ENCODE assay signal across 8 cellular contexts in genomic region chr15:31344824-31345605, GRCh38. TPM values are rescaled to one million over a fixed set of nuclear protein-coding genes. Genes with fewer than 3 reads are reported as not detected.
DNase-seq lines count a peak whose midpoint lies in the region; ATAC-seq and TF ChIP-seq lines count a peak whose summit lies in the region.

No MANE protein-coding gene starts in this region.

- no peak overlapping the region for H3K9ac ChIP-seq in mammary epithelial cell (ENCODE audit: insufficient read depth, low read length)
- peak overlapping the region; percentile 65 for H3K9ac ChIP-seq in Karpas-422 (ENCODE audit: low read length)

- H3K36me3 ChIP-seq in mammary epithelial cell (ENCODE audit: insufficient read depth, low read length) (no peaks in the 10 kb centered on the region), Karpas-422 (ENCODE audit: insufficient read depth, low read length) (no peaks in the 10 kb centered on the region)

- H3K9me2 ChIP-seq in Karpas-422 (replicated peaks; ENCODE audit: insufficient read depth, low read length): no peaks in the 10 kb centered on the region

- H3K27me3 Mint-ChIP-seq in MCF 10A (ENCODE audit: insufficient read depth, unreplicated experiment) (no peaks in the 10 kb centered on the region), Calu3 (ENCODE audit: unreplicated experiment) (no peaks in the 10 kb centered on the region)
- H3K27me3 Mint-ChIP-seq in stimulated activated naive B cell treated with anti-CD40 and anti-IgM and Interleukin-4, amounts not matched to agents 10 μg/mL and 1 μg/mL and 100 μg/mL, for 72 hours: no peaks in the 10 kb centered on the region

- intact Hi-C loops in MCF 10A (cut with micrococcal nuclease): no loop called here
- intact Hi-C loops in mammary epithelial cell (cut with micrococcal nuclease): no loop called here
- intact Hi-C loops in Calu3 (cut with micrococcal nuclease; ENCODE audit: unreplicated experiment): no loop called here

- no peaks in the 10 kb centered on the region for H3K9me3 ChIP-seq in mammary epithelial cell (replicated peaks; ENCODE audit: insufficient read depth, low read length)
- no peaks in the 10 kb centered on the region for H3K9me3 ChIP-seq in Karpas-422 (ENCODE audit: low read length)

- CTCF ChIA-PET in MCF 10A (lab: Yijun Ruan, JAX): interaction anchor here (1.1 to 1.2 kb wide), 2 partner anchors 21 to 143 kb away, joined by 3 to 4 read pairs; no protein-coding TSS in a partner anchor
- CTCF ChIA-PET in mammary epithelial cell (lab: Charles Lee; ENCODE audit: low non-redundant PET): no interaction called here
- CTCF ChIA-PET in Calu3 (lab: Charles Lee): no interaction called here

- in situ Hi-C loops in mammary epithelial cell (cut with MboI; ENCODE audit: low sequenced_read_pairs in 2 of 2): no loop called here

- H3K4me1 ChIP-seq in mammary epithelial cell (ENCODE audit: insufficient read depth, low read length): peaks cover 31% of the 10 kb centered on the region
- peaks cover 95% of the 10 kb centered on the region for H3K4me1 ChIP-seq in Karpas-422 (ENCODE audit: low read length)

- DNase-seq in MCF 10A (ENCODE audit: unreplicated experiment) (no peak), mammary epithelial cell (no peak), Karpas-422 (peak; percentile 75), NCI-H2107 treated with DMSO at 0.1 percent for 48 hours (lab: John Stamatoyannopoulos, UW; ENCODE audit: unreplicated experiment) (no peak), hypothalamus (lab: John Stamatoyannopoulos, UW) (no peak), Calu3 (no peak)
- DNase-seq in stimulated activated naive B cell treated with anti-CD40 and anti-IgM and Interleukin-4, amounts not matched to agents 10 μg/mL and 1 μg/mL and 100 μg/mL, for 72 hours: no peak

- H3K27ac ChIP-seq in mammary epithelial cell (ENCODE audit: insufficient read depth, low read depth, low read length) (no peak overlapping the region), Karpas-422 (ENCODE audit: low read length) (peak overlapping the region; percentile 89)

- POLR2A ChIA-PET in MCF 10A (lab: Yijun Ruan, JAX): no interaction called here

- H3K4me1 Mint-ChIP-seq in MCF 10A (ENCODE audit: insufficient read depth, unreplicated experiment): peaks cover 21% of the 10 kb centered on the region
- peaks cover 85 to 100% of the 10 kb centered on the region in 2 donors for H3K4me1 Mint-ChIP-seq in stimulated activated naive B cell treated with anti-CD40 and anti-IgM and Interleukin-4, amounts not matched to agents 10 μg/mL and 1 μg/mL and 100 μg/mL, for 72 hours
- no peaks in the 10 kb centered on the region for H3K4me1 Mint-ChIP-seq in Calu3 (ENCODE audit: low read depth, unreplicated experiment)

- H3K4me3 ChIP-seq in mammary epithelial cell (replicated peaks in 1 of 3; ENCODE audit: insufficient read depth in 1 of 3, low read depth in 2 of 3, low read length in 3 of 3) (no peak overlapping the region), Karpas-422 (ENCODE audit: low read length) (peak overlapping the region; percentile 62)

- TF ChIP-seq CTCF in MCF 10A (IDR thresholded peaks at IDR 0.05; ENCODE audit: unreplicated experiment) (no peak), mammary epithelial cell (conservative IDR thresholded peaks at IDR 0.05 in 1 of 2, IDR thresholded peaks at IDR 0.05 in 1 of 2; ENCODE audit: extremely low read depth in 1 of 2, insufficient read depth in 1 of 2, low read depth in 1 of 2, low read length in 2 of 2) (no peak), Calu3 (IDR thresholded peaks at IDR 0.05; ENCODE audit: unreplicated experiment) (no peak)

- H3K4me2 ChIP-seq in mammary epithelial cell (ENCODE audit: insufficient read depth, low read depth, low read length) (no peak overlapping the region), Karpas-422 (ENCODE audit: low read depth, low read length, poor library complexity, severe bottlenecking) (peak overlapping the region; percentile 71)

- BruUV-seq in MCF 10A (replicated peaks; lab: Mats Ljungman, UMichigan): no TSS peak
- no TSS peak for BruUV-seq in mammary epithelial cell (replicated peaks; lab: Mats Ljungman, UMichigan)
- no TSS peak for BruUV-seq in Calu3 (replicated peaks; lab: Mats Ljungman, UMichigan)

- H4K20me1 ChIP-seq in mammary epithelial cell (ENCODE audit: insufficient read depth, low read length): peaks cover 4% of the 10 kb centered on the region
- peaks cover 69% of the 10 kb centered on the region; the same call in 1 of the 2 replicates for H4K20me1 ChIP-seq in Karpas-422 (ENCODE audit: insufficient read depth, low read depth, low read length)

- H3K9me3 Mint-ChIP-seq in MCF 10A (ENCODE audit: unreplicated experiment) (no peaks in the 10 kb centered on the region), Calu3 (ENCODE audit: low read depth, unreplicated experiment) (no peaks in the 10 kb centered on the region)
- H3K9me3 Mint-ChIP-seq in stimulated activated naive B cell treated with anti-CD40 and anti-IgM and Interleukin-4, amounts not matched to agents 10 μg/mL and 1 μg/mL and 100 μg/mL, for 72 hours: no peaks in the 10 kb centered on the region

- peak; percentile 7 for ATAC-seq in esophagus mucosa
- ATAC-seq in stimulated activated naive B cell treated with anti-CD40 and anti-IgM and Interleukin-4, amounts not matched to agents 10 μg/mL and 1 μg/mL and 100 μg/mL, for 72 hours (replicated peaks): peak; percentile 36 to 39

- H3K4me3 Mint-ChIP-seq in MCF 10A (ENCODE audit: unreplicated experiment) (no peak overlapping the region), Calu3 (ENCODE audit: low read depth, unreplicated experiment) (no peak overlapping the region)
- H3K4me3 Mint-ChIP-seq in stimulated activated naive B cell treated with anti-CD40 and anti-IgM and Interleukin-4, amounts not matched to agents 10 μg/mL and 1 μg/mL and 100 μg/mL, for 72 hours: peak overlapping the region; percentile 85 to 93

- peaks cover 100% of the 10 kb centered on the region for H3K79me2 ChIP-seq in mammary epithelial cell (ENCODE audit: insufficient read depth, low read length)
- H3K79me2 ChIP-seq in Karpas-422 (ENCODE audit: low read length): peaks cover 94% of the 10 kb centered on the region

- H2AFZ ChIP-seq in mammary epithelial cell (ENCODE audit: low read depth, low read length) (no peak overlapping the region), Karpas-422 (ENCODE audit: low read length) (no peak overlapping the region)

- dilution Hi-C loops in mammary epithelial cell (cut with HindIII; ENCODE audit: low sequenced_read_pairs): no loop called here

- 76% methylated on average over 8 of the region's 16 CpGs for WGBS in mammary epithelial cell (ENCODE audit: low coverage, missing lambda C conversion rate)

- H3K36me3 Mint-ChIP-seq in MCF 10A (ENCODE audit: insufficient read depth, unreplicated experiment): peaks cover 23% of the 10 kb centered on the region
- peaks cover 33 to 45% of the 10 kb centered on the region in 2 donors for H3K36me3 Mint-ChIP-seq in stimulated activated naive B cell treated with anti-CD40 and anti-IgM and Interleukin-4, amounts not matched to agents 10 μg/mL and 1 μg/mL and 100 μg/mL, for 72 hours
- H3K36me3 Mint-ChIP-seq in Calu3 (ENCODE audit: insufficient read depth, unreplicated experiment): no peaks in the 10 kb centered on the region

- peak overlapping the region; percentile 81 for H3K27ac Mint-ChIP-seq in MCF 10A (ENCODE audit: low read depth, unreplicated experiment)
- peak overlapping the region; percentile 95 for H3K27ac Mint-ChIP-seq in stimulated activated naive B cell treated with anti-CD40 and anti-IgM and Interleukin-4, amounts not matched to agents 10 μg/mL and 1 μg/mL and 100 μg/mL, for 72 hours
- no peak overlapping the region for H3K27ac Mint-ChIP-seq in Calu3 (ENCODE audit: unreplicated experiment)

- H3K27me3 ChIP-seq in mammary epithelial cell (ENCODE audit: insufficient read depth, low read length) (no peaks in the 10 kb centered on the region), Karpas-422 (ENCODE audit: low read length) (no peaks in the 10 kb centered on the region)

RNA-seq across cellular contexts. Expression of gene KLF13, which starts 18.4 kb away (rescaled TPM):
- 83.1 and 110 TPM in 2 replicates for total RNA-seq in MCF 10A (2022)
- total RNA-seq in mammary epithelial cell: 10 to 100 TPM; 49.8 to 62.3 TPM
- polyA plus RNA-seq in mammary epithelial cell: 25.1 TPM
- polyA minus RNA-seq in mammary epithelial cell: 40.5 TPM
- 32.9 and 38.8 TPM in 2 replicates for total RNA-seq in Karpas-422 (2014; rRNA removed; shearing (Covaris generic); ENCODE audit: low replicate concordance)
- 42.7 TPM for total RNA-seq in esophagus mucosa
- 14.1 and 22.9 TPM in 2 replicates for total RNA-seq in Calu3 (2022)

Comparison
In these comparisons a context has a peak if more than half of its experiments do, and no peak if none do; other contexts are left out.
1. H3K4me3 Mint-ChIP-seq: peak in stimulated activated naive B cell treated with anti-CD40 and anti-IgM and Interleukin-4, amounts not matched to agents 10 μg/mL and 1 μg/mL and 100 μg/mL, for 72 hours (2 of 2); none in MCF 10A (single experiment) and Calu3 (single experiment).